In genomic region chr6:22106445-22106844, GRCh38 we compare ENCODE assay signal across 14 cellular contexts.
DNase-seq lines count a peak whose midpoint lies in the region; ATAC-seq and TF ChIP-seq lines count a peak whose summit lies in the region.
"Had no signal": no experiment of that assay in that cellular context is flagged by ENCODE, and none has a peak within 500 bp of the region (broad histone marks: within the 10 kb centered on the region; RNA-seq: fewer than 3 reads in every experiment).

No MANE protein-coding gene starts in this region.

- in situ Hi-C loops in G401 (cut with HindIII; ENCODE audit: low sequenced_read_pairs): no loop called here

- H3K36me3 ChIP-seq in PC-9 (ENCODE audit: low read depth): no peaks in the 10 kb centered on the region
- H3K36me3 ChIP-seq in gastroesophageal sphincter: no peaks in the 10 kb centered on the region

- 79 to 97% methylated on average over 3 to 5 of the region's 5 CpGs for WGBS in gastroesophageal sphincter (ENCODE audit: low coverage in 1 of 2), 2 donors

- H3K4me1 ChIP-seq in PC-9 (replicated peaks; ENCODE audit: insufficient read depth) (no peaks in the 10 kb centered on the region), gastroesophageal sphincter (no peaks in the 10 kb centered on the region)

- peak; percentile 51 for DNase-seq in G401 (ENCODE audit: low spot score)
- peak; percentile 32 to 55 for DNase-seq in NCI-H2081 (lab: John Stamatoyannopoulos, UW)
- DNase-seq in NCI-H69 (lab: John Stamatoyannopoulos, UW): peak; percentile 81
- DNase-seq in cerebellar cortex (ENCODE audit: low spot score): peak; percentile 33
- no peak for DNase-seq in PC-9
- DNase-seq: ACHN; CD4-positive, CD25-positive, alpha-beta regulatory T cell; DMS53; H7 had no signal

- H3K79me2 ChIP-seq in PC-9 (ENCODE audit: low read depth): no peaks in the 10 kb centered on the region

- BruUV-seq in PC-9 (replicated peaks; lab: Mats Ljungman, UMichigan): no TSS peak

- TF ChIP-seq CTCF in PC-9 (conservative IDR thresholded peaks at IDR 0.05) (no peak), gastroesophageal sphincter (IDR thresholded peaks at IDR 0.05) (no peak)

- H3K27me3 ChIP-seq in PC-9 (ENCODE audit: insufficient read depth, low read depth) (no peaks in the 10 kb centered on the region), gastroesophageal sphincter (no peaks in the 10 kb centered on the region)
- H3K27me3 ChIP-seq: BLaER1 treated with 17β-estradiol and CSF1 and Interleukin-3, amounts not matched to agents 10 nM and 100 nM had no signal

- H3K27ac ChIP-seq in PC-9 (no peak overlapping the region), gastroesophageal sphincter (no peak overlapping the region)
- H3K27ac ChIP-seq: BLaER1 treated with 17β-estradiol and CSF1 and Interleukin-3, amounts not matched to agents 10 nM and 100 nM had no signal

- H3K4me2 ChIP-seq in PC-9: no peak overlapping the region
- H3K4me2 ChIP-seq: BLaER1 treated with 17β-estradiol and CSF1 and Interleukin-3, amounts not matched to agents 10 nM and 100 nM; GM23338 had no signal

- no peak for TF ChIP-seq EP300 in gastroesophageal sphincter (IDR thresholded peaks at IDR 0.05)

- H3K9me3 ChIP-seq in PC-9 (ENCODE audit: insufficient read depth, low read depth) (no peaks in the 10 kb centered on the region), gastroesophageal sphincter (no peaks in the 10 kb centered on the region)

- CTCF ChIA-PET in PC-9 (lab: Charles Lee): no interaction called here

- no peaks in the 10 kb centered on the region for H4K20me1 ChIP-seq in PC-9 (ENCODE audit: insufficient read depth)
- H4K20me1 ChIP-seq: BLaER1 treated with 17β-estradiol and CSF1 and Interleukin-3, amounts not matched to agents 10 nM and 100 nM had no signal

- ATAC-seq in gastroesophageal sphincter: no peak
- ATAC-seq in HG03025 (IDR thresholded peaks at IDR 0.05; ENCODE audit: low FRiP score, unreplicated experiment): no peak
- ATAC-seq: GM12878, GM23338 had no signal

- no peak for TF ChIP-seq POLR2A in gastroesophageal sphincter (IDR thresholded peaks at IDR 0.05)

- H3K9me2 ChIP-seq in PC-9 (ENCODE audit: insufficient read depth): no peaks in the 10 kb centered on the region

- H3F3A ChIP-seq in PC-9 (ENCODE audit: insufficient read depth, low read depth): no peaks in the 10 kb centered on the region

- H3K4me3 ChIP-seq in PC-9: no peak overlapping the region
- no peak overlapping the region for H3K4me3 ChIP-seq in gastroesophageal sphincter
- H3K4me3 ChIP-seq: BLaER1 treated with 17β-estradiol and CSF1 and Interleukin-3, amounts not matched to agents 10 nM and 100 nM; GM12878; GM23338 had no signal

- POLR2A ChIA-PET in PC-9 (lab: Charles Lee; ENCODE audit: unreplicated experiment): no interaction called here

- H2AFZ ChIP-seq in PC-9: no peak overlapping the region
- H2AFZ ChIP-seq: GM23338 had no signal

- intact Hi-C loops in PC-9 (cut with micrococcal nuclease; ENCODE audit: unreplicated experiment): no loop called here

Comparison
In these comparisons a context has a peak if more than half of its experiments do, and no peak if none do; other contexts are left out.
1. DNase-seq: peak in G401 (single experiment), NCI-H2081 (2 of 2), NCI-H69 (single experiment) and cerebellar cortex (single experiment); none in PC-9 (0 of 2).